Comparison of ENCODE assay signal across 23 cellular contexts in the genomic region with DNA sequence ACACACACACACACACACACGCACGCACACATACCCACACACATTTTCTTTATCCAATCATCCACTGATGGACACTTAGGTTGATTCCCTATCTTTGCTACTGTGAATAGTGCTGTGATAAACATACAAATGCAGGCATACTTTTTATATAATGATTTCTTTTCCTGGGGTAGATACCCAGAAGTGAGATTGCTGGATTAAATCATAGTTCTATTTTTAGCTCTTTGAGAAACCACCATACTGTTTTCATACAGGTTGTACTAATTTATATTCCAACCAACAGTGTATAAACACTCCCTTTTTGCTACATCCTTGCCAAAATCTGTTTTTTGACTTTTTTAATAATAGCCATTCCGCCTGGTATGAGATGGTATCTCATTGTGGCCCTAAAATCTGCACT.
DNase-seq lines count a peak whose midpoint lies in the region; ATAC-seq, FAIRE-seq and TF ChIP-seq lines count a peak whose summit lies in the region.
"Had no signal": no experiment of that assay in that cellular context is flagged by ENCODE, and none has a peak within 500 bp of the region (broad histone marks: within the 10 kb centered on the region; RNA-seq: fewer than 3 reads in every experiment).

No MANE protein-coding gene starts in this region.

- TF ChIP-seq RAD21 in A549 (conservative IDR thresholded peaks at IDR 0.05 in 1 of 2, IDR thresholded peaks at IDR 0.05 in 1 of 2), result no peak

- no peaks in the 10 kb centered on the region for H3K27me3 Mint-ChIP-seq in activated CD8-positive, alpha-beta T cell treated with anti-CD3 and anti-CD28 coated beads for 36 hours
- H3K27me3 Mint-ChIP-seq in activated CD8-positive, alpha-beta T cell treated with anti-CD3 and anti-CD28 coated beads, Interleukin-2, amount 10 ng/mL, durations not matched to agents 7 days and 5 days (ENCODE audit: low read depth), result no peaks in the 10 kb centered on the region
- peaks cover 4% of the 10 kb centered on the region; the same call in 1 of the 2 replicates for H3K27me3 Mint-ChIP-seq in HFFc6 (ENCODE audit: insufficient read depth)
- H3K27me3 Mint-ChIP-seq in immature natural killer cell (ENCODE audit: low read depth in 3 of 3), result peaks cover 0 to 2% (median 0%) of the 10 kb centered on the region in 3 donors
- H3K27me3 Mint-ChIP-seq: CD4-positive, CD25-positive, alpha-beta regulatory T cell; IgD-negative memory B cell had no signal

- TF ChIP-seq CTCF in activated CD8-positive, alpha-beta T cell treated with anti-CD3 and anti-CD28 coated beads for 36 hours (IDR thresholded peaks at IDR 0.05), result no peak
- TF ChIP-seq CTCF in A549 (IDR thresholded peaks at IDR 0.05), result no peak
- no peak for TF ChIP-seq CTCF in HFFc6 (IDR thresholded peaks at IDR 0.05)

- peak overlapping the region; percentile 3 for H3K27ac Mint-ChIP-seq in activated CD8-positive, alpha-beta T cell treated with anti-CD3 and anti-CD28 coated beads for 36 hours
- H3K27ac Mint-ChIP-seq in activated CD8-positive, alpha-beta T cell treated with anti-CD3 and anti-CD28 coated beads, Interleukin-2, amount 10 ng/mL, durations not matched to agents 7 days and 5 days, result no peak overlapping the region
- H3K27ac Mint-ChIP-seq in HFFc6, result peak overlapping the region; percentile 69
- H3K27ac Mint-ChIP-seq in immature natural killer cell, result peak overlapping the region in 5 of 6 donors; percentile 0 to 77 (median 37)
- H3K27ac Mint-ChIP-seq: CD4-positive, CD25-positive, alpha-beta regulatory T cell; IgD-negative memory B cell had no signal

- ATAC-seq in activated CD8-positive, alpha-beta T cell treated with anti-CD3 and anti-CD28 coated beads for 36 hours, result no peak
- ATAC-seq in activated CD8-positive, alpha-beta T cell treated with anti-CD3 and anti-CD28 coated beads, Interleukin-2, amount 10 ng/mL, durations not matched to agents 7 days and 5 days, result no peak
- ATAC-seq in A549 (no peak), HG02973 (IDR thresholded peaks at IDR 0.05; ENCODE audit: unreplicated experiment) (no peak), HG02759 (IDR thresholded peaks at IDR 0.05; ENCODE audit: unreplicated experiment) (no peak), GM21367 (IDR thresholded peaks at IDR 0.05; ENCODE audit: unreplicated experiment) (no peak)
- ATAC-seq: GM12878 had no signal

- CTCF ChIA-PET in activated CD8-positive, alpha-beta T cell treated with anti-CD3 and anti-CD28 coated beads for 36 hours (lab: Charles Lee), result interaction anchor here (1.4 kb wide), 1 partner anchor 17 kb away, joined by 3 read pairs; no protein-coding TSS in a partner anchor
- CTCF ChIA-PET in activated CD8-positive, alpha-beta T cell treated with anti-CD3 and anti-CD28 coated beads, Interleukin-2, amount 10 ng/mL, durations not matched to agents 7 days and 5 days (lab: Charles Lee), result no interaction called here
- CTCF ChIA-PET in A549 (lab: Yijun Ruan, JAX), result no interaction called here

- H3K9me3 ChIP-seq in A549, result no peaks in the 10 kb centered on the region
- H3K9me3 ChIP-seq: BE2C, SK-N-SH had no signal

- no peak overlapping the region for H3K4me3 Mint-ChIP-seq in activated CD8-positive, alpha-beta T cell treated with anti-CD3 and anti-CD28 coated beads for 36 hours
- no peak overlapping the region for H3K4me3 Mint-ChIP-seq in activated CD8-positive, alpha-beta T cell treated with anti-CD3 and anti-CD28 coated beads, Interleukin-2, amount 10 ng/mL, durations not matched to agents 7 days and 5 days
- H3K4me3 Mint-ChIP-seq in HFFc6 (peak overlapping the region; percentile 23; the same call in 1 of the 2 replicates), immature natural killer cell (no peak overlapping the region)
- H3K4me3 Mint-ChIP-seq: CD4-positive, CD25-positive, alpha-beta regulatory T cell; IgD-negative memory B cell had no signal

- peaks cover 39% of the 10 kb centered on the region for H3K4me1 ChIP-seq in A549
- H3K4me1 ChIP-seq: BE2C had no signal

- no peak overlapping the region for H3K4me2 ChIP-seq in A549
- H3K4me2 ChIP-seq: SK-N-SH had no signal

- DNase-seq in activated CD8-positive, alpha-beta T cell treated with anti-CD3 and anti-CD28 coated beads for 36 hours, result no peak
- no peak for DNase-seq in activated CD8-positive, alpha-beta T cell treated with anti-CD3 and anti-CD28 coated beads, Interleukin-2, amount 10 ng/mL, durations not matched to agents 7 days and 5 days
- DNase-seq in A549 (ENCODE audit: low read depth in 1 of 2, low spot score in 1 of 2) (no peak), HFFc6 (no peak), immature natural killer cell (no peak)
- DNase-seq: BE2C; Caco-2; CD4-positive, CD25-positive, alpha-beta regulatory T cell; H7; NCI-H1105; NCI-H2081; NCI-H2227 treated with DMSO at 0.1 percent for 48 hours; NCI-H510A treated with DMSO at 0.1 percent for 48 hours; NCI-H82; RPMI8226; SHP77 treated with DMSO at 0.1 percent for 48 hours; SK-N-SH had no signal

- peak; percentile 13 for FAIRE-seq in A549 (lab: Jason Lieb, UNC)

- no peak for TF ChIP-seq EP300 in A549 (IDR thresholded peaks at IDR 0.05)

- H3K4me3 ChIP-seq in A549, result no peak overlapping the region
- H3K4me3 ChIP-seq: GM12878 had no signal

- H3K36me3 Mint-ChIP-seq in activated CD8-positive, alpha-beta T cell treated with anti-CD3 and anti-CD28 coated beads for 36 hours (ENCODE audit: low read depth), result peaks cover 22% of the 10 kb centered on the region
- H3K36me3 Mint-ChIP-seq in activated CD8-positive, alpha-beta T cell treated with anti-CD3 and anti-CD28 coated beads, Interleukin-2, amount 10 ng/mL, durations not matched to agents 7 days and 5 days (ENCODE audit: low read depth), result peaks cover 57% of the 10 kb centered on the region
- H3K36me3 Mint-ChIP-seq in HFFc6 (ENCODE audit: low read depth) (peaks cover 43% of the 10 kb centered on the region), immature natural killer cell (peaks cover 15 to 30% (median 30%) of the 10 kb centered on the region in 3 donors)

- TF ChIP-seq POLR2A in A549 (IDR thresholded peaks at IDR 0.05; ENCODE audit: low read length), result no peak

- H3K27ac ChIP-seq in A549, result 0 out of 6 replicates have a peak overlapping the region, but pooled peaks of 1 of the 2 experiments have one; percentile 22
- H3K27ac ChIP-seq: 22Rv1 had no signal

- WGBS in A549 (ENCODE audit: missing lambda C conversion rate), result 96% methylated on average over 3 of the region's 3 CpGs

- peaks cover 4% of the 10 kb centered on the region for H3K4me1 Mint-ChIP-seq in activated CD8-positive, alpha-beta T cell treated with anti-CD3 and anti-CD28 coated beads for 36 hours (ENCODE audit: low read depth)
- H3K4me1 Mint-ChIP-seq in activated CD8-positive, alpha-beta T cell treated with anti-CD3 and anti-CD28 coated beads, Interleukin-2, amount 10 ng/mL, durations not matched to agents 7 days and 5 days (ENCODE audit: low read depth), result no peaks in the 10 kb centered on the region
- H3K4me1 Mint-ChIP-seq in HFFc6 (ENCODE audit: low read depth), result peaks cover 68% of the 10 kb centered on the region
- no peaks in the 10 kb centered on the region for H3K4me1 Mint-ChIP-seq in immature natural killer cell

- intact Hi-C loops in activated CD8-positive, alpha-beta T cell treated with anti-CD3 and anti-CD28 coated beads for 36 hours (cut with micrococcal nuclease), result no loop called here

- no peaks in the 10 kb centered on the region for H3K9me3 Mint-ChIP-seq in activated CD8-positive, alpha-beta T cell treated with anti-CD3 and anti-CD28 coated beads for 36 hours
- peaks cover 4% of the 10 kb centered on the region for H3K9me3 Mint-ChIP-seq in activated CD8-positive, alpha-beta T cell treated with anti-CD3 and anti-CD28 coated beads, Interleukin-2, amount 10 ng/mL, durations not matched to agents 7 days and 5 days (ENCODE audit: insufficient read depth)
- H3K9me3 Mint-ChIP-seq in HFFc6 (peaks cover 14% of the 10 kb centered on the region), immature natural killer cell (no peaks in the 10 kb centered on the region)

- POLR2A ChIA-PET in activated CD8-positive, alpha-beta T cell treated with anti-CD3 and anti-CD28 coated beads for 36 hours (lab: Charles Lee), result no interaction called here
- POLR2A ChIA-PET in activated CD8-positive, alpha-beta T cell treated with anti-CD3 and anti-CD28 coated beads, Interleukin-2, amount 10 ng/mL, durations not matched to agents 7 days and 5 days (lab: Charles Lee), result no interaction called here
- POLR2A ChIA-PET in A549 (lab: Yijun Ruan, JAX), result no interaction called here

TF ChIP-seq in A549, 52 proteins besides CTCF, POLR2A, EP300 and RAD21 (continues in another document):
- TF ChIP-seq KDM1A (IDR thresholded peaks at IDR 0.05; ENCODE audit: low read depth) (no peak), FOXS1 (CRISPR knock-in tag; IDR thresholded peaks at IDR 0.05) (no peak), TFCP2L1 (CRISPR knock-in tag; IDR thresholded peaks at IDR 0.05) (no peak), RNF2 (IDR thresholded peaks at IDR 0.05; ENCODE audit: borderline replicate concordance, low read depth) (no peak), E2F6 (IDR thresholded peaks at IDR 0.05; ENCODE audit: borderline replicate concordance, low read depth) (no peak), CEBPB (IDR thresholded peaks at IDR 0.05) (no peak), PHF8 (IDR thresholded peaks at IDR 0.05; ENCODE audit: borderline replicate concordance, low read depth) (no peak), EHF (CRISPR knock-in tag; IDR thresholded peaks at IDR 0.05) (no peak), ZSCAN20 (CRISPR knock-in tag; IDR thresholded peaks at IDR 0.05) (no peak), SMC3 (IDR thresholded peaks at IDR 0.05) (no peak), EHMT2 (IDR thresholded peaks at IDR 0.05; ENCODE audit: low read depth) (no peak), HEYL (CRISPR knock-in tag; IDR thresholded peaks at IDR 0.05) (no peak)
- TF ChIP-seq, protein P1, sequence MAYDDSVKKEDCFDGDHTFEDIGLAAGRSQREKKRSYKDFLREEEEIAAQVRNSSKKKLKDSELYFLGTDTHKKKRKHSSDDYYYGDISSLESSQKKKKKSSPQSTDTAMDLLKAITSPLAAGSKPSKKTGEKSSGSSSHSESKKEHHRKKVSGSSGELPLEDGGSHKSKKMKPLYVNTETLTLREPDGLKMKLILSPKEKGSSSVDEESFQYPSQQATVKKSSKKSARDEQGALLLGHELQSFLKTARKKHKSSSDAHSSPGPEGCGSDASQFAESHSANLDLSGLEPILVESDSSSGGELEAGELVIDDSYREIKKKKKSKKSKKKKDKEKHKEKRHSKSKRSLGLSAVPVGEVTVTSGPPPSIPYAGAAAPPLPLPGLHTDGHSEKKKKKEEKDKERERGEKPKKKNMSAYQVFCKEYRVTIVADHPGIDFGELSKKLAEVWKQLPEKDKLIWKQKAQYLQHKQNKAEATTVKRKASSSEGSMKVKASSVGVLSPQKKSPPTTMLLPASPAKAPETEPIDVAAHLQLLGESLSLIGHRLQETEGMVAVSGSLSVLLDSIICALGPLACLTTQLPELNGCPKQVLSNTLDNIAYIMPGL (CRISPR knock-in tag; IDR thresholded peaks at IDR 0.05; ENCODE audit: borderline replicate concordance), result no peak
